In genomic region chr11:117020287-117020686, GRCh38 we compare ENCODE assay signal across 13 cellular contexts.
A peak's percentile ranks its signal among the peaks of the same experiment; 100 is the strongest.
DNase-seq lines count a peak whose midpoint lies in the region; ATAC-seq and TF ChIP-seq lines count a peak whose summit lies in the region.
"Had no signal": no experiment of that assay in that cellular context is flagged by ENCODE, and none has a peak within 500 bp of the region (broad histone marks: within the 10 kb centered on the region; RNA-seq: fewer than 3 reads in every experiment).

No MANE protein-coding gene starts in this region.

- H4K20me1 ChIP-seq in osteoblast (ENCODE audit: insufficient read depth, low read length) = peaks cover 29% of the 10 kb centered on the region

- no peak for ATAC-seq in central memory CD8-positive, alpha-beta T cell (replicated peaks; ENCODE audit: extremely low read depth, poor library complexity, severe bottlenecking)
- ATAC-seq in stimulated activated naive CD8-positive, alpha-beta T cell treated with anti-CD3 and anti-CD28 coated beads, Interleukin-15, amount 100 ng/mL, for 72 hours = peak; percentile 85

- H3K79me2 ChIP-seq in osteoblast (ENCODE audit: insufficient read depth, low read length) = peaks cover 78% of the 10 kb centered on the region

- H3K36me3 Mint-ChIP-seq in activated naive CD4-positive, alpha-beta T cell treated with anti-CD3 and anti-CD28 coated beads, Interleukin-2, amount 10 ng/mL, durations not matched to agents 7 days and 5 days = peaks cover 9% of the 10 kb centered on the region
- H3K36me3 Mint-ChIP-seq in central memory CD8-positive, alpha-beta T cell (ENCODE audit: insufficient read depth) = peaks cover 14% of the 10 kb centered on the region
- H3K36me3 Mint-ChIP-seq in chondrocyte (ENCODE audit: low read depth) = no peaks in the 10 kb centered on the region

- no peak overlapping the region for H3K4me2 ChIP-seq in osteoblast (ENCODE audit: insufficient read depth, low read length)

- no peaks in the 10 kb centered on the region for H3K9me3 ChIP-seq in osteoblast (ENCODE audit: low read depth, low read length)

- no peak overlapping the region for H3K4me3 ChIP-seq in osteoblast (ENCODE audit: insufficient read depth, low read length)
- H3K4me3 ChIP-seq: lung had no signal

- peaks cover 2% of the 10 kb centered on the region for H3K9me3 Mint-ChIP-seq in activated naive CD4-positive, alpha-beta T cell treated with anti-CD3 and anti-CD28 coated beads, Interleukin-2, amount 10 ng/mL, durations not matched to agents 7 days and 5 days
- no peaks in the 10 kb centered on the region for H3K9me3 Mint-ChIP-seq in central memory CD8-positive, alpha-beta T cell
- H3K9me3 Mint-ChIP-seq in stimulated activated naive CD8-positive, alpha-beta T cell treated with anti-CD3 and anti-CD28 coated beads, Interleukin-15, amount 100 ng/mL, for 72 hours = no peaks in the 10 kb centered on the region
- H3K9me3 Mint-ChIP-seq in chondrocyte (ENCODE audit: low read depth) = no peaks in the 10 kb centered on the region
- H3K9me3 Mint-ChIP-seq: activated naive CD4-positive, alpha-beta T cell treated with anti-CD3 and anti-CD28 coated beads, Interleukin-2, amount 50 U/mL, for 72 hours had no signal

- H3K27me3 Mint-ChIP-seq in activated naive CD4-positive, alpha-beta T cell treated with anti-CD3 and anti-CD28 coated beads, Interleukin-2, amount 10 ng/mL, durations not matched to agents 7 days and 5 days = no peaks in the 10 kb centered on the region
- H3K27me3 Mint-ChIP-seq in central memory CD8-positive, alpha-beta T cell = no peaks in the 10 kb centered on the region
- no peaks in the 10 kb centered on the region for H3K27me3 Mint-ChIP-seq in stimulated activated naive CD8-positive, alpha-beta T cell treated with anti-CD3 and anti-CD28 coated beads, Interleukin-15, amount 100 ng/mL, for 72 hours
- H3K27me3 Mint-ChIP-seq in chondrocyte (ENCODE audit: low read depth) = no peaks in the 10 kb centered on the region

- no peak overlapping the region for H2AFZ ChIP-seq in osteoblast (ENCODE audit: low read length)

- CTCF ChIA-PET in activated naive CD4-positive, alpha-beta T cell treated with anti-CD3 and anti-CD28 coated beads, Interleukin-2, amount 10 ng/mL, durations not matched to agents 7 days and 5 days (lab: Charles Lee) = interaction anchor here (1.0 to 1.3 kb wide), 2 partner anchors 43 to 76 kb away, joined by 3 read pairs; no protein-coding TSS in a partner anchor

- peaks cover 60% of the 10 kb centered on the region for H3K4me1 Mint-ChIP-seq in activated naive CD4-positive, alpha-beta T cell treated with anti-CD3 and anti-CD28 coated beads, Interleukin-2, amount 10 ng/mL, durations not matched to agents 7 days and 5 days
- H3K4me1 Mint-ChIP-seq in central memory CD8-positive, alpha-beta T cell = peaks cover 66% of the 10 kb centered on the region
- peaks cover 68% of the 10 kb centered on the region for H3K4me1 Mint-ChIP-seq in stimulated activated naive CD8-positive, alpha-beta T cell treated with anti-CD3 and anti-CD28 coated beads, Interleukin-15, amount 100 ng/mL, for 72 hours
- H3K4me1 Mint-ChIP-seq in chondrocyte (ENCODE audit: low read depth) = peaks cover 5% of the 10 kb centered on the region

- H3K4me3 Mint-ChIP-seq in activated naive CD4-positive, alpha-beta T cell treated with anti-CD3 and anti-CD28 coated beads, Interleukin-2, amount 10 ng/mL, durations not matched to agents 7 days and 5 days = no peak overlapping the region
- H3K4me3 Mint-ChIP-seq in central memory CD8-positive, alpha-beta T cell = no peak overlapping the region
- peak overlapping the region; percentile 19 to 55 for H3K4me3 Mint-ChIP-seq in stimulated activated naive CD8-positive, alpha-beta T cell treated with anti-CD3 and anti-CD28 coated beads, Interleukin-15, amount 100 ng/mL, for 72 hours
- no peak overlapping the region for H3K4me3 Mint-ChIP-seq in chondrocyte (ENCODE audit: unreplicated experiment)

- no peak overlapping the region for H3K27ac Mint-ChIP-seq in activated naive CD4-positive, alpha-beta T cell treated with anti-CD3 and anti-CD28 coated beads, Interleukin-2, amount 10 ng/mL, durations not matched to agents 7 days and 5 days
- peak overlapping the region; percentile 35 for H3K27ac Mint-ChIP-seq in central memory CD8-positive, alpha-beta T cell (ENCODE audit: low read depth)
- peak overlapping the region in 1 of 2 donors; percentile 65 for H3K27ac Mint-ChIP-seq in stimulated activated naive CD8-positive, alpha-beta T cell treated with anti-CD3 and anti-CD28 coated beads, Interleukin-15, amount 100 ng/mL, for 72 hours
- no peak overlapping the region for H3K27ac Mint-ChIP-seq in chondrocyte (ENCODE audit: unreplicated experiment)

- no peak overlapping the region for H3K27ac ChIP-seq in osteoblast (ENCODE audit: low read depth, low read length)

- DNase-seq in activated naive CD4-positive, alpha-beta T cell treated with Interleukin-2 at 50 U/mL for 16 hours = peak; percentile 46
- no peak for DNase-seq in activated naive CD4-positive, alpha-beta T cell treated with anti-CD3 and anti-CD28 coated beads, Interleukin-2, amount 10 ng/mL, durations not matched to agents 7 days and 5 days
- peak in 55 of 76 experiments; percentile 8 to 70 (median 36) for DNase-seq in HUDEP-2 (lab: John Stamatoyannopoulos, UW; ENCODE audit: unreplicated experiment in 76 of 76)
- no peak for DNase-seq in central memory CD8-positive, alpha-beta T cell (ENCODE audit: low spot score in 2 of 2)
- DNase-seq in stimulated activated naive CD8-positive, alpha-beta T cell treated with anti-CD3 and anti-CD28 coated beads, Interleukin-15, amount 100 ng/mL, for 72 hours = peak; percentile 33 to 68
- no peak for DNase-seq in NCI-H2171 (lab: John Stamatoyannopoulos, UW)
- no peak for DNase-seq in chondrocyte (ENCODE audit: low spot score)
- no peak for DNase-seq in osteoblast (ENCODE audit: insufficient read length, low spot score, missing footprints)
- DNase-seq: effector memory CD4-positive, alpha-beta T cell; NCI-H1436; retina had no signal

- H3K36me3 ChIP-seq in osteoblast (ENCODE audit: insufficient read depth, low read length) = no peaks in the 10 kb centered on the region

- TF ChIP-seq CTCF in chondrocyte (IDR thresholded peaks at IDR 0.05) (no peak), osteoblast (IDR thresholded peaks at IDR 0.05; ENCODE audit: extremely low read depth, low read depth, low read length) (no peak)

- H3K4me1 ChIP-seq in osteoblast (ENCODE audit: insufficient read depth, low read length) = no peaks in the 10 kb centered on the region

- H3K27me3 ChIP-seq in osteoblast (ENCODE audit: insufficient read depth, low read length) = no peaks in the 10 kb centered on the region

Comparison
In these comparisons a context has a peak if more than half of its experiments do, and no peak if none do; other contexts are left out.
1. DNase-seq: peak in activated naive CD4-positive, alpha-beta T cell treated with Interleukin-2 at 50 U/mL for 16 hours (single experiment), HUDEP-2 (55 of 76) and stimulated activated naive CD8-positive, alpha-beta T cell treated with anti-CD3 and anti-CD28 coated beads, Interleukin-15, amount 100 ng/mL, for 72 hours (2 of 2); none in activated naive CD4-positive, alpha-beta T cell treated with anti-CD3 and anti-CD28 coated beads, Interleukin-2, amount 10 ng/mL, durations not matched to agents 7 days and 5 days (single experiment), central memory CD8-positive, alpha-beta T cell (0 of 2), NCI-H2171 (single experiment), chondrocyte (single experiment) and osteoblast (single experiment).
2. H3K4me3 Mint-ChIP-seq: peak in stimulated activated naive CD8-positive, alpha-beta T cell treated with anti-CD3 and anti-CD28 coated beads, Interleukin-15, amount 100 ng/mL, for 72 hours (2 of 2); none in activated naive CD4-positive, alpha-beta T cell treated with anti-CD3 and anti-CD28 coated beads, Interleukin-2, amount 10 ng/mL, durations not matched to agents 7 days and 5 days (single experiment), central memory CD8-positive, alpha-beta T cell (single experiment) and chondrocyte (single experiment).